1 cellular context compared by ENCODE assay signal in the genomic region with DNA sequence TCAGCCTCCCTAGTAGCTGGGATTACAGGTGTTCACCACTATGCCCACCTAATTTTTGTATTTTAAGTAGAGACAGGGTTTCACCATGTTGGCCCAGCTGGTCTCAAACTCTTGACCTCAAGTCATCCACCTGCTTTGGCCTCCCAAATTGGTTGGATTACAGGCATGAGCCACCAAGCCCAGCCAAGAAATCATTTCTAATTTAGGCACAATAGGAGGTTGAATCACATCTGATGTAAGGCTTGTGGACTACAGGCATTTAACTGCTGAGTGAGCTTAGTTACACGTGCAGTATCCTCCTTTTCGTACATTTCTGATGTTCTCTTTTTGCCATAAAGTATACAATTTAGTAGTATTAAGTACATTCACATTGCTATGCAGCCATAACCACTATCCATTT.
TF ChIP-seq lines count a peak whose summit lies in the region.

No MANE protein-coding gene starts in this region.

TF ChIP-seq in IMR-90, 13 proteins besides CTCF, POLR2A, EP300 and RAD21:
- TF ChIP-seq, protein P1, sequence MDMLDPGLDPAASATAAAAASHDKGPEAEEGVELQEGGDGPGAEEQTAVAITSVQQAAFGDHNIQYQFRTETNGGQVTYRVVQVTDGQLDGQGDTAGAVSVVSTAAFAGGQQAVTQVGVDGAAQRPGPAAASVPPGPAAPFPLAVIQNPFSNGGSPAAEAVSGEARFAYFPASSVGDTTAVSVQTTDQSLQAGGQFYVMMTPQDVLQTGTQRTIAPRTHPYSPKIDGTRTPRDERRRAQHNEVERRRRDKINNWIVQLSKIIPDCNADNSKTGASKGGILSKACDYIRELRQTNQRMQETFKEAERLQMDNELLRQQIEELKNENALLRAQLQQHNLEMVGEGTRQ (IDR thresholded peaks at IDR 0.05; ENCODE audit: low read depth, low read length), result no peak
- TF ChIP-seq RFX5 (IDR thresholded peaks at IDR 0.05; ENCODE audit: low read depth, low read length) (no peak), MAZ (IDR thresholded peaks at IDR 0.05; ENCODE audit: borderline replicate concordance, low read depth, low read length) (no peak), MAFK (IDR thresholded peaks at IDR 0.05; ENCODE audit: low read depth, low read length) (no peak), MXI1 (IDR thresholded peaks at IDR 0.05; ENCODE audit: borderline replicate concordance, low read depth, low read length) (no peak)
- TF ChIP-seq, protein P2, sequence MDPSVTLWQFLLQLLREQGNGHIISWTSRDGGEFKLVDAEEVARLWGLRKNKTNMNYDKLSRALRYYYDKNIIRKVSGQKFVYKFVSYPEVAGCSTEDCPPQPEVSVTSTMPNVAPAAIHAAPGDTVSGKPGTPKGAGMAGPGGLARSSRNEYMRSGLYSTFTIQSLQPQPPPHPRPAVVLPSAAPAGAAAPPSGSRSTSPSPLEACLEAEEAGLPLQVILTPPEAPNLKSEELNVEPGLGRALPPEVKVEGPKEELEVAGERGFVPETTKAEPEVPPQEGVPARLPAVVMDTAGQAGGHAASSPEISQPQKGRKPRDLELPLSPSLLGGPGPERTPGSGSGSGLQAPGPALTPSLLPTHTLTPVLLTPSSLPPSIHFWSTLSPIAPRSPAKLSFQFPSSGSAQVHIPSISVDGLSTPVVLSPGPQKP (IDR thresholded peaks at IDR 0.05; ENCODE audit: borderline replicate concordance, low read depth, low read length), result no peak
